In the genomic region with DNA sequence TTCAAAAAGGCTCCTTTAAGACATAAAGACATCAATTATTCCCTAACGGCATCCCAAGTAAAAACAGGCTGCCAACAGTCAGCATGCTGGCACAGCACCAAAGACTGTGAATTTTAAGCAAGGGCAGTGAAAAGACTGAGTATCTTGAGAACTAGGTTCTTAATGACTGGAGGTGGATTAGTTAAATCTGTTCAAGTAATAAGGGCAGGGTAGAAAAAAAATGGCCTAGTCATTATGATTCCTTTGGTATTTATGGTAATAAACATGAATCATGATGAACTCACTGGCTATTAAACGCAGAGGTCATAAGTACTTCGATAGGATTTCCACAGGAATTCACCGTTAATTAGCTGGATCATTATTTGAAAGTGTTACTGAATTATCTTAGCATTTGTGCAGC, we compare ENCODE assay signal across 13 cellular contexts.
DNase-seq lines count a peak whose midpoint lies in the region; ATAC-seq, FAIRE-seq and TF ChIP-seq lines count a peak whose summit lies in the region.
"Had no signal": no experiment of that assay in that cellular context is flagged by ENCODE, and none has a peak within 500 bp of the region (broad histone marks: within the 10 kb centered on the region; RNA-seq: fewer than 3 reads in every experiment).

No MANE protein-coding gene starts in this region.

- no peaks in the 10 kb centered on the region for H3K27me3 Mint-ChIP-seq in activated CD8-positive, alpha-beta memory T cell treated with anti-CD3 and anti-CD28 coated beads, Interleukin-2, amount 10 ng/mL, durations not matched to agents 7 days and 5 days

- peaks cover 2% of the 10 kb centered on the region for H3K4me1 Mint-ChIP-seq in activated CD8-positive, alpha-beta memory T cell treated with anti-CD3 and anti-CD28 coated beads, Interleukin-2, amount 10 ng/mL, durations not matched to agents 7 days and 5 days

- FAIRE-seq in bronchial epithelial cell (lab: Jason Lieb, UNC) = no peak
- FAIRE-seq: colon had no signal

- H3K27me3 ChIP-seq in ACC112 (ENCODE audit: insufficient read depth, low read length) (no peaks in the 10 kb centered on the region), bronchial epithelial cell (ENCODE audit: control insufficient read depth, insufficient read depth, low read length) (no peaks in the 10 kb centered on the region)
- H3K27me3 ChIP-seq: BLaER1, sigmoid colon had no signal

- H3K79me2 ChIP-seq in ACC112 (ENCODE audit: control insufficient read depth, insufficient read depth, low read length, unreplicated experiment) = no peaks in the 10 kb centered on the region

- H3K27ac Mint-ChIP-seq in activated CD8-positive, alpha-beta memory T cell treated with anti-CD3 and anti-CD28 coated beads, Interleukin-2, amount 10 ng/mL, durations not matched to agents 7 days and 5 days = no peak overlapping the region

- peak overlapping the region; percentile 32; the same call in 1 of the 2 replicates for H3K4me3 ChIP-seq in ACC112 (ENCODE audit: low read depth, low read length)
- no peak overlapping the region for H3K4me3 ChIP-seq in bronchial epithelial cell (ENCODE audit: low read depth, low read length)
- H3K4me3 ChIP-seq: BLaER1, sigmoid colon had no signal

- peak overlapping the region; percentile 76 for H2AFZ ChIP-seq in ACC112 (ENCODE audit: low read length, unreplicated experiment)

- TF ChIP-seq CTCF in bronchial epithelial cell (IDR thresholded peaks at IDR 0.05; ENCODE audit: insufficient read depth, low read length, severe bottlenecking) = no peak

- H3K36me3 ChIP-seq in ACC112 (ENCODE audit: insufficient read depth, low read length) (no peaks in the 10 kb centered on the region), bronchial epithelial cell (ENCODE audit: control insufficient read depth, insufficient read depth, low read length) (no peaks in the 10 kb centered on the region)
- H3K36me3 ChIP-seq: BLaER1, sigmoid colon had no signal

- peak overlapping the region; percentile 48 for H3K27ac ChIP-seq in ACC112 (ENCODE audit: low read depth, low read length)
- H3K27ac ChIP-seq: BLaER1, sigmoid colon had no signal

- DNase-seq in HPDE6-E6E7 (ENCODE audit: extremely low spot score) (peak; percentile 10), bronchial epithelial cell (ENCODE audit: low read depth) (peak; percentile 90), kidney tubule cell (ENCODE audit: low spot score) (peak; percentile 70), NCI-H2081 (lab: John Stamatoyannopoulos, UW) (no peak)
- no peak for DNase-seq in activated CD8-positive, alpha-beta memory T cell treated with anti-CD3 and anti-CD28 coated beads, Interleukin-2, amount 10 ng/mL, durations not matched to agents 7 days and 5 days
- DNase-seq: NCI-H345, sigmoid colon, T-helper 2 cell had no signal

- H3K36me3 Mint-ChIP-seq in activated CD8-positive, alpha-beta memory T cell treated with anti-CD3 and anti-CD28 coated beads, Interleukin-2, amount 10 ng/mL, durations not matched to agents 7 days and 5 days = peaks cover 3% of the 10 kb centered on the region

- no peak for ATAC-seq in activated CD8-positive, alpha-beta memory T cell treated with anti-CD3 and anti-CD28 coated beads, Interleukin-2, amount 10 ng/mL, durations not matched to agents 7 days and 5 days
- ATAC-seq in GM21423 (IDR thresholded peaks at IDR 0.05; ENCODE audit: unreplicated experiment) = no peak
- no peak for ATAC-seq in HG02981 (IDR thresholded peaks at IDR 0.05; ENCODE audit: unreplicated experiment)

- H3K4me1 ChIP-seq in ACC112 (ENCODE audit: control insufficient read depth, insufficient read depth, low read length, unreplicated experiment) = peaks cover 17% of the 10 kb centered on the region

- H3K4me3 Mint-ChIP-seq in activated CD8-positive, alpha-beta memory T cell treated with anti-CD3 and anti-CD28 coated beads, Interleukin-2, amount 10 ng/mL, durations not matched to agents 7 days and 5 days = no peak overlapping the region

- no peaks in the 10 kb centered on the region for H3K9me3 Mint-ChIP-seq in activated CD8-positive, alpha-beta memory T cell treated with anti-CD3 and anti-CD28 coated beads, Interleukin-2, amount 10 ng/mL, durations not matched to agents 7 days and 5 days (ENCODE audit: low read depth)

- CTCF ChIA-PET in activated CD8-positive, alpha-beta memory T cell treated with anti-CD3 and anti-CD28 coated beads, Interleukin-2, amount 10 ng/mL, durations not matched to agents 7 days and 5 days (lab: Charles Lee) = no interaction called here

Comparison
In these comparisons a context has a peak if more than half of its experiments do, and no peak if none do; other contexts are left out.
1. DNase-seq: peak in HPDE6-E6E7 (single experiment), bronchial epithelial cell (single experiment) and kidney tubule cell (single experiment); none in activated CD8-positive, alpha-beta memory T cell treated with anti-CD3 and anti-CD28 coated beads, Interleukin-2, amount 10 ng/mL, durations not matched to agents 7 days and 5 days (single experiment) and NCI-H2081 (0 of 2).